ENCODE assay signal across 8 cellular contexts in genomic region chr15:49169880-49170597, GRCh38. TPM values are rescaled to one million over a fixed set of nuclear protein-coding genes. Genes with fewer than 3 reads are reported as not detected.
DNase-seq lines count a peak whose midpoint lies in the region; ATAC-seq, FAIRE-seq and TF ChIP-seq lines count a peak whose summit lies in the region.

Gene GALK2 (plus strand): TSS chr15:49170247. CDS start chr15:49170323, 76 bp downstream.

- H3K36me3 ChIP-seq in WERI-Rb-1 (no peaks in the 10 kb centered on the region), mammary epithelial cell (ENCODE audit: insufficient read depth, low read length) (no peaks in the 10 kb centered on the region), smooth muscle cell (ENCODE audit: low read depth) (no peaks in the 10 kb centered on the region)

- H3K9me3 ChIP-seq in A549 (no peaks in the 10 kb centered on the region), WERI-Rb-1 (ENCODE audit: severe bottlenecking) (no peaks in the 10 kb centered on the region), mammary epithelial cell (replicated peaks; ENCODE audit: insufficient read depth, low read length) (no peaks in the 10 kb centered on the region), smooth muscle cell (replicated peaks; ENCODE audit: low read depth) (no peaks in the 10 kb centered on the region)

- peak within 1 kb of the TSS; percentile 81 to 86 for H3K27ac ChIP-seq in A549
- peak within 1 kb of the TSS; percentile 73 for H3K27ac ChIP-seq in WERI-Rb-1
- peak within 1 kb of the TSS; percentile 91 for H3K27ac ChIP-seq in mammary epithelial cell (ENCODE audit: insufficient read depth, low read depth, low read length)
- H3K27ac ChIP-seq in smooth muscle cell (ENCODE audit: low read depth) = peak within 1 kb of the TSS; percentile 64

- peak; percentile 64 to 88 for DNase-seq in A549 (ENCODE audit: low read depth in 1 of 2, low spot score in 1 of 2)
- DNase-seq in NCI-H2171 treated with DMSO at 0.1 percent for 48 hours (lab: John Stamatoyannopoulos, UW) = peak; percentile 94
- peak; percentile 93 for DNase-seq in WERI-Rb-1
- DNase-seq in mammary epithelial cell = peak; percentile 89
- peak; percentile 95 for DNase-seq in iPS-NIHi7 (ENCODE audit: extremely low spot score)
- peak; percentile 16 for DNase-seq in smooth muscle cell (lab: John Stamatoyannopoulos, UW; ENCODE audit: unreplicated experiment)

- H3K4me2 ChIP-seq in A549 (peak within 1 kb of the TSS; percentile 67), mammary epithelial cell (ENCODE audit: insufficient read depth, low read depth, low read length) (peak within 1 kb of the TSS; percentile 71), smooth muscle cell (peak within 1 kb of the TSS; percentile 95)

- POLR2A ChIA-PET in A549 (lab: Yijun Ruan, JAX) = interaction anchor here (0.6 to 1.4 kb wide), 5 partner anchors 9 to 1185 kb away, joined by 3 to 15 read pairs (median 3); partner anchors contain the start of genes COPS2 and GABPB1

- H3K4me3 ChIP-seq in A549 (peak within 1 kb of the TSS; percentile 67), WERI-Rb-1 (ENCODE audit: low read depth, low read length) (peak within 1 kb of the TSS; percentile 85), mammary epithelial cell (replicated peaks in 1 of 3; ENCODE audit: insufficient read depth in 1 of 3, low read depth in 2 of 3, low read length in 3 of 3) (peak within 1 kb of the TSS; percentile 77 to 83 (median 78)), smooth muscle cell (peak within 1 kb of the TSS; percentile 92)

- CTCF ChIA-PET in A549 (lab: Yijun Ruan, JAX) (interaction anchor here (0.9 kb wide), 1 partner anchor 9 kb away, joined by 3 read pairs; no protein-coding TSS in a partner anchor), mammary epithelial cell (lab: Charles Lee; ENCODE audit: low non-redundant PET) (interaction anchor here (0.6 to 0.7 kb wide), 3 partner anchors 66 to 625 kb away, joined by 3 to 7 read pairs (median 5); no protein-coding TSS in a partner anchor)

- ATAC-seq in A549 (peak; percentile 99 to 100), GM18861 (IDR thresholded peaks at IDR 0.05; ENCODE audit: unreplicated experiment) (peak; percentile 88), HG03097 (IDR thresholded peaks at IDR 0.05; ENCODE audit: low FRiP score, unreplicated experiment) (peak; percentile 98)

- no TSS peak for BruUV-seq in mammary epithelial cell (replicated peaks; lab: Mats Ljungman, UMichigan)

- H3K79me2 ChIP-seq in mammary epithelial cell (ENCODE audit: insufficient read depth, low read length) (peaks cover 45% of the 10 kb centered on the region), smooth muscle cell (ENCODE audit: low read depth) (peaks cover 33% of the 10 kb centered on the region)

- dilution Hi-C loops in mammary epithelial cell (cut with HindIII; ENCODE audit: low sequenced_read_pairs) = no loop called here

- intact Hi-C loops in mammary epithelial cell (cut with micrococcal nuclease) = loop anchor here (1.0 kb wide), 1 partner anchor 15 kb away; the partner anchor contains the start of gene COPS2

- TF ChIP-seq CTCF in A549 (IDR thresholded peaks at IDR 0.05) (no peak), WERI-Rb-1 (IDR thresholded peaks at IDR 0.05; ENCODE audit: low read depth, low read length) (no peak), mammary epithelial cell (conservative IDR thresholded peaks at IDR 0.05 in 1 of 2, IDR thresholded peaks at IDR 0.05 in 1 of 2; ENCODE audit: extremely low read depth in 1 of 2, insufficient read depth in 1 of 2, low read depth in 1 of 2, low read length in 2 of 2) (no peak), smooth muscle cell (IDR thresholded peaks at IDR 0.05; ENCODE audit: borderline replicate concordance, insufficient read depth, poor library complexity, severe bottlenecking) (no peak)

- H4K20me1 ChIP-seq in mammary epithelial cell (ENCODE audit: insufficient read depth, low read length) (no peaks in the 10 kb centered on the region), smooth muscle cell (ENCODE audit: low read depth) (no peaks in the 10 kb centered on the region)

- peak; percentile 45 for TF ChIP-seq POLR2A in A549 (IDR thresholded peaks at IDR 0.05; ENCODE audit: low read length)

- WGBS in A549 (ENCODE audit: missing lambda C conversion rate) = 4% methylated on average over 27 of the region's 30 CpGs
- whole genome bisulfite sequencing in mammary epithelial cell (ENCODE audit: low coverage, missing lambda C conversion rate) = 4% methylated on average over 14 of the region's 30 CpGs
- 10% methylated on average over 30 of the region's 30 CpGs for WGBS in smooth muscle cell (ENCODE audit: low lambda C conversion rate)

- peaks cover 23% of the 10 kb centered on the region for H3K4me1 ChIP-seq in A549
- H3K4me1 ChIP-seq in mammary epithelial cell (ENCODE audit: insufficient read depth, low read length) = peaks cover 4% of the 10 kb centered on the region
- H3K4me1 ChIP-seq in smooth muscle cell (ENCODE audit: low read depth) = peaks cover 7% of the 10 kb centered on the region

- FAIRE-seq in A549 (lab: Jason Lieb, UNC) = no peak

- no peak for TF ChIP-seq RAD21 in A549 (conservative IDR thresholded peaks at IDR 0.05 in 1 of 2, IDR thresholded peaks at IDR 0.05 in 1 of 2)

- H3K27me3 ChIP-seq in WERI-Rb-1 (ENCODE audit: insufficient read depth, low read depth, severe bottlenecking) (no peaks in the 10 kb centered on the region), mammary epithelial cell (ENCODE audit: insufficient read depth, low read length) (no peaks in the 10 kb centered on the region), smooth muscle cell (ENCODE audit: low read depth) (no peaks in the 10 kb centered on the region)

- H2AFZ ChIP-seq in mammary epithelial cell (ENCODE audit: low read depth, low read length) = peak within 1 kb of the TSS; percentile 94
- H2AFZ ChIP-seq in smooth muscle cell (ENCODE audit: low read depth) = peak within 1 kb of the TSS; percentile 99

- peak within 1 kb of the TSS; percentile 95 for H3K9ac ChIP-seq in mammary epithelial cell (ENCODE audit: insufficient read depth, low read length)
- H3K9ac ChIP-seq in smooth muscle cell (ENCODE audit: low read depth) = peak within 1 kb of the TSS; percentile 88

- no peak for TF ChIP-seq EP300 in A549 (IDR thresholded peaks at IDR 0.05)

- in situ Hi-C loops in mammary epithelial cell (cut with MboI; ENCODE audit: low sequenced_read_pairs in 2 of 2) = no loop called here

- H3F3A ChIP-seq in smooth muscle cell (ENCODE audit: low read depth) = no peaks in the 10 kb centered on the region

TF ChIP-seq in A549, 52 proteins besides CTCF, POLR2A, EP300 and RAD21:
- no peak for TF ChIP-seq KDM5A (IDR thresholded peaks at IDR 0.05)
- TF ChIP-seq FOSL2 (IDR thresholded peaks at IDR 0.05) = no peak
- no peak for TF ChIP-seq FOSL2 (CRISPR knock-in tag; IDR thresholded peaks at IDR 0.05)
- peak; percentile 62 for TF ChIP-seq MAFK (IDR thresholded peaks at IDR 0.05; ENCODE audit: partially characterized antibody)
- TF ChIP-seq BHLHE40 (IDR thresholded peaks at IDR 0.05; ENCODE audit: low read depth, low read length) = peak; percentile 57; the same call in 1 of the 2 replicates
- TF ChIP-seq MYC (IDR thresholded peaks at IDR 0.05; ENCODE audit: borderline replicate concordance, low read length) = peak; percentile 73
- TF ChIP-seq E2F6 (IDR thresholded peaks at IDR 0.05; ENCODE audit: borderline replicate concordance, low read depth) = peak; percentile 92
- TF ChIP-seq MAX (IDR thresholded peaks at IDR 0.05) = peak; percentile 95
- TF ChIP-seq USF2 (IDR thresholded peaks at IDR 0.05) = peak; percentile 6; the same call in 1 of the 2 replicates
- 0 out of 3 replicates have a peak, but pooled peaks have one; percentile 30 for TF ChIP-seq BCL3 (IDR thresholded peaks at IDR 0.05)
- no peak for TF ChIP-seq TP53 (CRISPR knock-in tag; IDR thresholded peaks at IDR 0.05)
- peak in 1 of 2 experiments; percentile 25; a peak in 1 of 5 replicates for TF ChIP-seq JUN (IDR thresholded peaks at IDR 0.05)

RNA-seq across cellular contexts. Expression of gene GALK2, which starts in this region (rescaled TPM):
- polyA plus RNA-seq in A549 (2011; rRNA removed) (40.5 and 44.7 TPM in 2 replicates), A549 (2017; fragmentation: RNase III; extraction: RNeasy Plus Mini Kit Qiagen cat#74134 plus additional on column Dnase treatment) (22.8 to 26.8 TPM (median 23.7 TPM) in 3 replicates), mammary epithelial cell (22.0 TPM), smooth muscle cell (22.4 and 24.4 TPM in 2 replicates)
- polyA plus RNA-seq in A549 (2012; cell fraction: cytosol; rRNA removed) = 18.6 and 19.2 TPM in 2 replicates
- 14.2 and 16.0 TPM in 2 replicates for polyA plus RNA-seq in A549 (2012; cell fraction: nucleus; rRNA removed)
- 32.1 and 44.6 TPM in 2 replicates for polyA minus RNA-seq in A549 (2011; rRNA and poly(A)+ RNA removed)
- total RNA-seq in mammary epithelial cell (10 to 100 TPM; 24.7 to 25.0 TPM), smooth muscle cell (28.3 and 33.4 TPM in 2 replicates)
- polyA minus RNA-seq in mammary epithelial cell = 41.4 TPM

Comparison
In these comparisons a context has a peak if more than half of its experiments do, and no peak if none do; other contexts are left out.
1. Peak in every context shown above with its lines: DNase-seq, ATAC-seq, H3K4me3 ChIP-seq and H3K27ac ChIP-seq.
2. DNase-seq: peak in every context shown above with its lines; median percentile 95 in iPS-NIHi7; 94 in NCI-H2171 treated with DMSO at 0.1 percent for 48 hours; 93 in WERI-Rb-1; 89 in mammary epithelial cell; 76 in A549; 16 in smooth muscle cell.